Comparison of ENCODE assay signal across 18 cellular contexts in the genomic region with DNA sequence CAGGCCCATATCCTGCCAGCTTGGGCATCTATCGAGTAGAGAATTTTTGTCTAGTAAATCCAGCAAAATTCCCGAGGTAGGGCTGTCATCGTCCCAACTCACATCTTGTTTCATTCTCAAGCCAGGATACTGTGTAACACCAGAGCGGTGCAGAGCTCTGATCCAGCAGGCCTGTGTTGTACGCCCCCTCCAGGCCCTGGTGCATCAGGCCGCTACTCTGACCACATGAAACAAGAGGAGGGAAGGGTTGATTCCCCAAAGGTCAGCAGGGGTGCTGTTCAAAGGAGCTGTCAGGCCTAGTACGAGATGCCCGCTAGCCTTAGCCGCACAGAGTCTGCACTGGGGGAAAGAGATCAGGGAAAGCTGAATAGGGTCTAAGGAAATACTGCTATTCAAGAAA.
A peak's percentile ranks its signal among the peaks of the same experiment; 100 is the strongest.
DNase-seq lines count a peak whose midpoint lies in the region; ATAC-seq and TF ChIP-seq lines count a peak whose summit lies in the region.
"Had no signal": no experiment of that assay in that cellular context is flagged by ENCODE, and none has a peak within 500 bp of the region (broad histone marks: within the 10 kb centered on the region; RNA-seq: fewer than 3 reads in every experiment).

No MANE protein-coding gene starts in this region.

- H3K4me3 ChIP-seq in DND-41 (ENCODE audit: low read depth in 1 of 2, low read length in 2 of 2) (no peak overlapping the region), uterus (no peak overlapping the region)
- H3K4me3 ChIP-seq: BLaER1, HAP-1 had no signal

- H3K79me2 ChIP-seq in DND-41 (ENCODE audit: insufficient read depth, low read length), result no peaks in the 10 kb centered on the region

- no peak overlapping the region for H2AFZ ChIP-seq in DND-41 (ENCODE audit: low read depth, low read length)

- DNase-seq in DND-41 (no peak), SHP77 treated with DMSO at 0.1 percent for 48 hours (lab: John Stamatoyannopoulos, UW) (peak; percentile 24), endothelial cell (ENCODE audit: low spot score) (peak; percentile 6), neural crest cell (ENCODE audit: low read depth, low spot score) (peak; percentile 2), cerebellar nuclear complex (lab: John Stamatoyannopoulos, UW) (no peak), uterus (no peak)
- no peak for DNase-seq in activated T-cell treated with anti-CD3 and anti-CD28 coated beads, Interleukin-2, amount 50 U/mL, for 1 hour
- DNase-seq: 8988T, EL, NCI-H1092, NCI-H1694, NCI-H2107, NCI-H226, NCI-H69, PC-3 had no signal

- ATAC-seq in DND-41 (ENCODE audit: insufficient read depth, low read depth) (peak; percentile 47; the same call in 1 of the 3 replicates), HG02623 (IDR thresholded peaks at IDR 0.05; ENCODE audit: unreplicated experiment) (no peak)
- ATAC-seq: PC-3 had no signal

- intact Hi-C loops in uterus (cut with DNase I; ENCODE audit: low total_unique reads), result no loop called here

- H3K9me3 Mint-ChIP-seq in endothelial cell (ENCODE audit: unreplicated experiment) (no peaks in the 10 kb centered on the region), neural crest cell (no peaks in the 10 kb centered on the region)

- H3K4me2 ChIP-seq in DND-41 (ENCODE audit: insufficient read depth, low read length), result no peak overlapping the region

- TF ChIP-seq CTCF in DND-41 (IDR thresholded peaks at IDR 0.05; ENCODE audit: borderline replicate concordance, extremely low read depth, low read length, poor library complexity, severe bottlenecking) (no peak), endothelial cell (IDR thresholded peaks at IDR 0.05; ENCODE audit: unreplicated experiment) (no peak), neural crest cell (conservative IDR thresholded peaks at IDR 0.05) (no peak), uterus (IDR thresholded peaks at IDR 0.05) (no peak)

- H4K20me1 ChIP-seq in DND-41 (ENCODE audit: insufficient read depth, low read length), result no peaks in the 10 kb centered on the region
- H4K20me1 ChIP-seq: BLaER1 had no signal

- H3K36me3 ChIP-seq in DND-41 (ENCODE audit: insufficient read depth, low read length), result no peaks in the 10 kb centered on the region
- no peaks in the 10 kb centered on the region for H3K36me3 ChIP-seq in uterus
- H3K36me3 ChIP-seq: BLaER1, HAP-1 had no signal

- H3K27ac Mint-ChIP-seq in endothelial cell (ENCODE audit: unreplicated experiment) (no peak overlapping the region), neural crest cell (ENCODE audit: unreplicated experiment) (no peak overlapping the region)

- TF ChIP-seq POLR2A in uterus (IDR thresholded peaks at IDR 0.05), result no peak

- H3K27me3 Mint-ChIP-seq in endothelial cell (ENCODE audit: unreplicated experiment) (peaks cover 6% of the 10 kb centered on the region), neural crest cell (ENCODE audit: low read depth) (no peaks in the 10 kb centered on the region)

- no peak overlapping the region for H3K9ac ChIP-seq in DND-41 (ENCODE audit: low read depth, low read length)
- H3K9ac ChIP-seq: BLaER1 had no signal

- no peak overlapping the region for H3K27ac ChIP-seq in DND-41 (ENCODE audit: low read length)
- no peak overlapping the region for H3K27ac ChIP-seq in uterus
- H3K27ac ChIP-seq: BLaER1 had no signal

- no peaks in the 10 kb centered on the region for H3K4me1 ChIP-seq in DND-41 (ENCODE audit: insufficient read depth, low read length)
- no peaks in the 10 kb centered on the region for H3K4me1 ChIP-seq in uterus
- H3K4me1 ChIP-seq: HAP-1 had no signal

- H3K36me3 Mint-ChIP-seq in endothelial cell (ENCODE audit: low read depth, unreplicated experiment), result peaks cover 4% of the 10 kb centered on the region
- no peaks in the 10 kb centered on the region for H3K36me3 Mint-ChIP-seq in neural crest cell (ENCODE audit: low read depth)

- H3K4me3 Mint-ChIP-seq in endothelial cell (ENCODE audit: unreplicated experiment), result no peak overlapping the region
- no peak overlapping the region for H3K4me3 Mint-ChIP-seq in neural crest cell

- H3K9me3 ChIP-seq in DND-41 (ENCODE audit: insufficient read depth, low read length, severe bottlenecking) (peaks cover 4% of the 10 kb centered on the region), uterus (no peaks in the 10 kb centered on the region)
- H3K9me3 ChIP-seq: BLaER1 had no signal

- H3K27me3 ChIP-seq in DND-41 (ENCODE audit: insufficient read depth, low read length, poor library complexity) (no peaks in the 10 kb centered on the region), uterus (no peaks in the 10 kb centered on the region)
- H3K27me3 ChIP-seq: BLaER1 had no signal

- H3K4me1 Mint-ChIP-seq in endothelial cell (ENCODE audit: unreplicated experiment) (no peaks in the 10 kb centered on the region), neural crest cell (peaks cover 7% of the 10 kb centered on the region)

Comparison
In these comparisons a context has a peak if more than half of its experiments do, and no peak if none do; other contexts are left out.
1. DNase-seq: peak in SHP77 treated with DMSO at 0.1 percent for 48 hours (single experiment), endothelial cell (single experiment) and neural crest cell (single experiment); none in DND-41 (single experiment), cerebellar nuclear complex (0 of 2), activated T-cell treated with anti-CD3 and anti-CD28 coated beads, Interleukin-2, amount 50 U/mL, for 1 hour (single experiment) and uterus (0 of 2).